In the genomic region with DNA sequence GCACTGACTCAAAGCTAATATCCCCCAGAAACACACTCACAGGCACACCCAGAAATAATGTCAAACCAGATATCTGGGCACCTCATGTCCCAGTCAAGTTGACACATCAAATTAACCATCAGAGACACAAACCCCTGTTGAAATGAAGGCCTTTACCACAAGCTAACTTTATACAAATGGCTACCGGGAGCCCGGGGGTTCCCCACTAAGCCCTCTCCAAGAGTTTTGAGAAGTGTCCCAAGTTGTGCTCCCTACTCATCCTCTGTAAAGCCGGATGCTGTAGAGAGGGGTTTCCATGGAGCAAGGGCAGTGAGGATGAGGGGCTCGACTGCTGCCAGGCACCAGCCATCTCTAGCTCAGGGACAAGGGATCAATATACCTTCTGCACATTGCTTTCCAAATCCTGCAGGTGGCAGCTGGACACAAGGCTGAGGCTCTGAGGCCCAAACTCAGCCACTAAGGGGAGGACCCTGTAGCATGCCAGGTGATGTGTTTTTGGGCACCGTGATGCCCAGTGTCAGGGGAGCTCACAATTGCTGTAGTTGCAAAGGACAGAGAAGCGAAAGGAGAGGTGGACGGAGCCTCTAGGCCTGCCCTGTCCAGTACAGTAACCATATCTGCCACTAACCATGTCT, we compare ENCODE assay signal across 8 cellular contexts.
DNase-seq lines count a peak whose midpoint lies in the region; ATAC-seq and TF ChIP-seq lines count a peak whose summit lies in the region.

No MANE protein-coding gene starts in this region.

- H3K27me3 ChIP-seq in PC-9 (ENCODE audit: insufficient read depth, low read depth): peaks cover 19% of the 10 kb centered on the region; the same call in 1 of the 2 replicates
- H3K27me3 ChIP-seq in heart right ventricle: peaks cover 0 to 4% (median 0%) of the 10 kb centered on the region in 7 donors

- H3F3A ChIP-seq in PC-9 (ENCODE audit: insufficient read depth, low read depth): no peaks in the 10 kb centered on the region

- H3K4me3 ChIP-seq in AG04449 (ENCODE audit: low read depth, low read length) (no peak overlapping the region), PC-9 (no peak overlapping the region), heart right ventricle (no peak overlapping the region)

- H3K9me2 ChIP-seq in PC-9 (ENCODE audit: insufficient read depth): no peaks in the 10 kb centered on the region; the same call in 1 of the 2 replicates

- in situ Hi-C loops in GM13977 (cut with MboI; ENCODE audit: low pct_unique_long_range_greater_than_20kb, low sequenced_read_pairs, unreplicated experiment): no loop called here

- H2AFZ ChIP-seq in PC-9: no peak overlapping the region

- POLR2A ChIA-PET in AG04449 (lab: Yijun Ruan, JAX) (no interaction called here), PC-9 (lab: Charles Lee; ENCODE audit: unreplicated experiment) (interaction anchor here (0.6 kb wide), 1 partner anchor 146 kb away, joined by 4 read pairs; the partner anchor contains the start of gene TTC17)

- no peaks in the 10 kb centered on the region for H3K36me3 ChIP-seq in PC-9 (ENCODE audit: low read depth)
- H3K36me3 ChIP-seq in heart right ventricle: no peaks in the 10 kb centered on the region

- H3K27ac ChIP-seq in PC-9 (no peak overlapping the region), heart right ventricle (no peak overlapping the region)

- WGBS in heart right ventricle, 2 donors: 69 to 76% methylated on average over 7 of the region's 7 CpGs

- DNase-seq in AG04449 (ENCODE audit: low read depth, low spot score) (no peak), GM13977 (ENCODE audit: low spot score) (peak; percentile 43), PC-9 (peak in 1 of 2 experiments; percentile 11), heart right ventricle (no peak)
- no peak for DNase-seq in activated effector memory CD4-positive, alpha-beta T cell treated with Interleukin-2 at 50 U/mL for 16 hours

- TF ChIP-seq CTCF in AG04449 (IDR thresholded peaks at IDR 0.05; ENCODE audit: insufficient read depth, low read length, missing control alignments): peak; percentile 25
- peak; percentile 57 for TF ChIP-seq CTCF in GM13977 (IDR thresholded peaks at IDR 0.05; ENCODE audit: extremely low read depth, insufficient read depth, missing control alignments)
- TF ChIP-seq CTCF in PC-9 (conservative IDR thresholded peaks at IDR 0.05): peak; percentile 58
- peak in 7 of 9 donors; percentile 12 to 51 (median 37) for TF ChIP-seq CTCF in heart right ventricle (IDR thresholded peaks at IDR 0.05)

- intact Hi-C loops in PC-9 (cut with micrococcal nuclease; ENCODE audit: unreplicated experiment): loop anchor here (5.0 kb wide), 1 partner anchor 348 kb away; no protein-coding TSS in a partner anchor
- intact Hi-C loops in heart right ventricle (cut with DNase I): loop anchor here in 3 of 10 donors (10.0 kb wide), 3 partner anchors 60 to 350 kb away; no protein-coding TSS in a partner anchor

- no peaks in the 10 kb centered on the region; the same call in 1 of the 2 replicates for H3K9me3 ChIP-seq in PC-9 (ENCODE audit: insufficient read depth, low read depth)
- peaks cover 0 to 6% (median 0%) of the 10 kb centered on the region in 11 donors for H3K9me3 ChIP-seq in heart right ventricle

- BruUV-seq in PC-9 (replicated peaks; lab: Mats Ljungman, UMichigan): no TSS peak

- H3K4me2 ChIP-seq in PC-9: no peak overlapping the region

- ATAC-seq in heart right ventricle: peak in 4 of 8 donors; percentile 44 to 63 (median 58)
- no peak for ATAC-seq in GM21360 (IDR thresholded peaks at IDR 0.05; ENCODE audit: unreplicated experiment)
- no peak for ATAC-seq in GM18517 (IDR thresholded peaks at IDR 0.05; ENCODE audit: unreplicated experiment)
- no peak for ATAC-seq in GM18519 (IDR thresholded peaks at IDR 0.05; ENCODE audit: low FRiP score, unreplicated experiment)

- CTCF ChIA-PET in AG04449 (lab: Yijun Ruan, JAX) (interaction anchor here (0.8 to 3.9 kb wide), 18 partner anchors 8 to 355 kb away, joined by 3 to 29 read pairs (median 3); no protein-coding TSS in a partner anchor), PC-9 (lab: Charles Lee) (interaction anchor here (0.6 to 0.8 kb wide), 2 partner anchors 62 to 347 kb away, joined by 3 read pairs; no protein-coding TSS in a partner anchor)

- H4K20me1 ChIP-seq in PC-9 (ENCODE audit: insufficient read depth): no peaks in the 10 kb centered on the region

- H3K79me2 ChIP-seq in PC-9 (ENCODE audit: low read depth): no peaks in the 10 kb centered on the region

- H3K4me1 ChIP-seq in PC-9 (replicated peaks; ENCODE audit: insufficient read depth) (peaks cover 9% of the 10 kb centered on the region), heart right ventricle (peaks cover 0 to 8% (median 0%) of the 10 kb centered on the region in 9 donors)
